In genomic region chr6:42009844-42010184, GRCh38 we compare ENCODE assay signal across 9 cellular contexts. TPM values are rescaled to one million over a fixed set of nuclear protein-coding genes. Genes with fewer than 3 reads are reported as not detected.
DNase-seq lines count a peak whose midpoint lies in the region; ATAC-seq and TF ChIP-seq lines count a peak whose summit lies in the region.
"Had no signal": no experiment of that assay in that cellular context is flagged by ENCODE, and none has a peak within 500 bp of the region (broad histone marks: within the 10 kb centered on the region; RNA-seq: fewer than 3 reads in every experiment).

No MANE protein-coding gene starts in this region.

- H3K27me3 Mint-ChIP-seq in CD4-positive, alpha-beta T cell: no peaks in the 10 kb centered on the region
- H3K27me3 Mint-ChIP-seq in activated T-helper 17 cell treated with anti-CD3 and anti-CD28 coated beads, Interleukin-2, amount 50 U/mL, for 72 hours: no peaks in the 10 kb centered on the region
- no peaks in the 10 kb centered on the region for H3K27me3 Mint-ChIP-seq in natural killer cell treated with Interleukin-12 subunit alpha and Interleukin-12 subunit beta and Interleukin-15 and Interleukin-18, amount 100 ng/mL, for 72 hours

- POLR2A ChIA-PET in CD4-positive, alpha-beta T cell (lab: Charles Lee): interaction anchor here (0.6 to 1.3 kb wide), 5 partner anchors 16 to 780 kb away, joined by 3 to 7 read pairs (median 4); no protein-coding TSS in a partner anchor

- peaks cover 84% of the 10 kb centered on the region for H3K4me1 Mint-ChIP-seq in CD4-positive, alpha-beta T cell (ENCODE audit: low read depth)
- peaks cover 50% of the 10 kb centered on the region for H3K4me1 Mint-ChIP-seq in activated T-helper 17 cell treated with anti-CD3 and anti-CD28 coated beads, Interleukin-2, amount 50 U/mL, for 72 hours
- H3K4me1 Mint-ChIP-seq in natural killer cell treated with Interleukin-12 subunit alpha and Interleukin-12 subunit beta and Interleukin-15 and Interleukin-18, amount 100 ng/mL, for 72 hours (ENCODE audit: low read depth in 2 of 2): peaks cover 53 to 74% of the 10 kb centered on the region in 2 donors

- H3K27me3 ChIP-seq in CD4-positive, alpha-beta T cell (ENCODE audit: control insufficient read depth, insufficient read depth, low read length): no peaks in the 10 kb centered on the region

- intact Hi-C loops in CD4-positive, alpha-beta T cell (cut with DNase I, micrococcal nuclease): loop anchor here in 1 of 2 experiments (2.0 to 5.0 kb wide), 2 partner anchors 13 to 32 kb away; no protein-coding TSS in a partner anchor

- CTCF ChIA-PET in CD4-positive, alpha-beta T cell (lab: Charles Lee): interaction anchor here (0.9 to 2.0 kb wide), 3 partner anchors 13 to 223 kb away, joined by 3 to 6 read pairs (median 4); no protein-coding TSS in a partner anchor

- H3K36me3 Mint-ChIP-seq in CD4-positive, alpha-beta T cell (ENCODE audit: low read depth): peaks cover 77% of the 10 kb centered on the region
- peaks cover 52% of the 10 kb centered on the region for H3K36me3 Mint-ChIP-seq in activated T-helper 17 cell treated with anti-CD3 and anti-CD28 coated beads, Interleukin-2, amount 50 U/mL, for 72 hours (ENCODE audit: low read depth)
- peaks cover 5% of the 10 kb centered on the region for H3K36me3 Mint-ChIP-seq in natural killer cell treated with Interleukin-12 subunit alpha and Interleukin-12 subunit beta and Interleukin-15 and Interleukin-18, amount 100 ng/mL, for 72 hours

- TF ChIP-seq CTCF in CD4-positive, alpha-beta T cell (IDR thresholded peaks at IDR 0.05): no peak

- no peaks in the 10 kb centered on the region for H3K9me3 ChIP-seq in CD4-positive, alpha-beta T cell (ENCODE audit: control insufficient read depth, low read length)

- peak overlapping the region; percentile 92 for H3K27ac Mint-ChIP-seq in CD4-positive, alpha-beta T cell
- H3K27ac Mint-ChIP-seq in activated T-helper 17 cell treated with anti-CD3 and anti-CD28 coated beads, Interleukin-2, amount 50 U/mL, for 72 hours: peak overlapping the region; percentile 91
- peak overlapping the region; percentile 92 to 94 for H3K27ac Mint-ChIP-seq in natural killer cell treated with Interleukin-12 subunit alpha and Interleukin-12 subunit beta and Interleukin-15 and Interleukin-18, amount 100 ng/mL, for 72 hours

- no peak for ATAC-seq in CD4-positive, alpha-beta T cell (ENCODE audit: poor library complexity)
- ATAC-seq in GM21529 (IDR thresholded peaks at IDR 0.05; ENCODE audit: unreplicated experiment) (peak; percentile 12), GM18909 (IDR thresholded peaks at IDR 0.05; ENCODE audit: poor library complexity, unreplicated experiment) (no peak)
- no peak for ATAC-seq in activated T-helper 17 cell treated with anti-CD3 and anti-CD28 coated beads, Interleukin-2, amount 50 U/mL, for 72 hours (replicated peaks)
- ATAC-seq in natural killer cell treated with Interleukin-12 subunit alpha and Interleukin-12 subunit beta and Interleukin-15 and Interleukin-18, amount 100 ng/mL, for 72 hours: no peak

- peak overlapping the region; percentile 56 for H3K4me3 Mint-ChIP-seq in CD4-positive, alpha-beta T cell
- peak overlapping the region; percentile 91 for H3K4me3 Mint-ChIP-seq in activated T-helper 17 cell treated with anti-CD3 and anti-CD28 coated beads, Interleukin-2, amount 50 U/mL, for 72 hours
- H3K4me3 Mint-ChIP-seq in natural killer cell treated with Interleukin-12 subunit alpha and Interleukin-12 subunit beta and Interleukin-15 and Interleukin-18, amount 100 ng/mL, for 72 hours: peak overlapping the region; percentile 70

- H3K9me3 Mint-ChIP-seq in CD4-positive, alpha-beta T cell: no peaks in the 10 kb centered on the region
- no peaks in the 10 kb centered on the region for H3K9me3 Mint-ChIP-seq in activated T-helper 17 cell treated with anti-CD3 and anti-CD28 coated beads, Interleukin-2, amount 50 U/mL, for 72 hours
- H3K9me3 Mint-ChIP-seq in natural killer cell treated with Interleukin-12 subunit alpha and Interleukin-12 subunit beta and Interleukin-15 and Interleukin-18, amount 100 ng/mL, for 72 hours: no peaks in the 10 kb centered on the region

- DNase-seq in CD4-positive, alpha-beta T cell: peak in 1 of 10 experiments; percentile 11
- no peak for DNase-seq in natural killer cell treated with Interleukin-12 subunit alpha and Interleukin-12 subunit beta and Interleukin-15 and Interleukin-18, amount 100 ng/mL, for 72 hours (ENCODE audit: low spot score)
- DNase-seq in NOMO-1 treated with DMSO at 0.1 percent for 48 hours (lab: John Stamatoyannopoulos, UW; ENCODE audit: unreplicated experiment) (no peak), AML-193 (lab: John Stamatoyannopoulos, UW) (no peak)
- no peak for DNase-seq in activated effector memory CD4-positive, alpha-beta T cell treated with Interleukin-2 at 50 U/mL for 16 hours
- DNase-seq: nucleus accumbens had no signal

- H3K27ac ChIP-seq in CD4-positive, alpha-beta T cell (ENCODE audit: low read depth, low read length): no peak overlapping the region

RNA-seq across cellular contexts. Expression of gene TAF8, which starts 40.5 kb away (rescaled TPM):
- total RNA-seq in CD4-positive, alpha-beta T cell: 10 to 100 TPM; 30.1 to 34.7 TPM
- 10 to 100 TPM; 48.8 to 60.9 TPM for total RNA-seq in activated T-helper 17 cell treated with anti-CD3 and anti-CD28 coated beads, Interleukin-2, amount 50 U/mL, for 72 hours
- 10 to 100 TPM; 38.7 to 44.1 TPM for total RNA-seq in natural killer cell treated with Interleukin-12 subunit alpha and Interleukin-12 subunit beta and Interleukin-15 and Interleukin-18, amount 100 ng/mL, for 72 hours
